Comparison of ENCODE assay signal across 25 cellular contexts in the genomic region with DNA sequence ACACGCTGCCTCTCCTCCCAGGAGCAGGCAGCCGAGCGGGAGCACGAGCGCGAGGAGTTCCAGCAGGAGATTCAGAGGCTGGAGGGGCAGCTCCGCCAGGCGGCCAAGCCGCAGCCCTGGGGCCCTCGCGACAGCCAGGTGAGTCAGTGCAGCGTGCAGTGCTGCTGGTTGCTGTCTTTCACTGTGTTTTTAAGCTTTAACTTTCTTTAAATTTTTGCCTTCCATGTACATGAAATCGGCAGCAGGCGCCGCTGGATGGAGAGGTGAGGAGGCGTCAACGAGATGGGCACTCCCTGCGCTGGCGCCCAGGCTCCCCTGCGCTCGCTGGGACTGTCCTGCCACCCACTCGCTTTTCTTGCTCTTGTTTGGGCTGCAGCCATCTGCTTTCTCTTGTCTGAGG.
"Had no signal": no experiment of that assay in that cellular context is flagged by ENCODE, and none has a peak within 500 bp of the region (broad histone marks: within the 10 kb centered on the region; RNA-seq: fewer than 3 reads in every experiment).

No MANE protein-coding gene starts in this region.

- DNase-seq: central memory CD4-positive, alpha-beta T cell; colonic mucosa; effector CD8-positive, alpha-beta T cell; erythroblast; esophagus squamous epithelium; foreskin melanocyte; kidney; retina; small intestine; stimulated activated CD4-positive, alpha-beta T cell treated with anti-CD3 and anti-CD28 coated beads, Interleukin-15, amount 100 ng/mL, for 24 hours; stimulated activated CD4-positive, alpha-beta T cell treated with anti-CD3 and anti-CD28 coated beads, Interleukin-2, amount 100 ng/mL, for 48 hours; stimulated activated naive B cell treated with anti-CD40 and anti-IgM and Interleukin-4, amounts not matched to agents 10 μg/mL and 1 μg/mL and 100 μg/mL, for 72 hours; upper lobe of left lung had no signal

- H3K27me3 ChIP-seq: colonic mucosa, esophagus squamous epithelium, left lung, neutrophil, right lobe of liver, tibial nerve, upper lobe of left lung had no signal

- H3K9me3 ChIP-seq: colonic mucosa, esophagus squamous epithelium, left lung, lower lobe of right lung, neutrophil, right lobe of liver, thoracic aorta, tibial nerve, upper lobe of left lung had no signal

- H3K27ac Mint-ChIP-seq: dendritic cell treated with granulocyte-macrophage colony-stimulating factor and Interleukin-4, amounts not matched to agents 40 ng/mL and 50 ng/mL, for 4 days; natural killer cell treated with Interleukin-12 subunit alpha and Interleukin-12 subunit beta and Interleukin-15 and Interleukin-18, amount 100 ng/mL, for 72 hours; stimulated activated naive B cell treated with anti-CD40 and anti-IgM and Interleukin-4, amounts not matched to agents 10 μg/mL and 1 μg/mL and 100 μg/mL, for 72 hours; stimulated activated naive CD8-positive, alpha-beta T cell treated with anti-CD3 and anti-CD28 coated beads, Interleukin-15, Interleukin-2, amounts not matched to agents 100 ng/mL and 50 ng/mL, for 24 hours had no signal

- H3K4me3 ChIP-seq: colonic mucosa, esophagus squamous epithelium, left lung, lower lobe of right lung, right lobe of liver, thoracic aorta, tibial nerve, upper lobe of left lung had no signal

- H3K4me1 ChIP-seq: colonic mucosa, left lung, lower lobe of right lung, upper lobe of left lung had no signal

- H3K9me3 Mint-ChIP-seq: dendritic cell treated with granulocyte-macrophage colony-stimulating factor and Interleukin-4, amounts not matched to agents 40 ng/mL and 50 ng/mL, for 4 days; natural killer cell treated with Interleukin-12 subunit alpha and Interleukin-12 subunit beta and Interleukin-15 and Interleukin-18, amount 100 ng/mL, for 72 hours; neural crest cell had no signal

- H3K27ac ChIP-seq: colonic mucosa, esophagus squamous epithelium, left lung, lower lobe of right lung, neutrophil, right lobe of liver, thoracic aorta, tibial nerve, upper lobe of left lung had no signal

- ATAC-seq: left lung; lower lobe of right lung; natural killer cell treated with Interleukin-12 subunit alpha and Interleukin-12 subunit beta and Interleukin-15 and Interleukin-18, amount 100 ng/mL, for 72 hours; right lobe of liver; stimulated activated naive B cell treated with anti-CD40 and anti-IgM and Interleukin-4, amounts not matched to agents 10 μg/mL and 1 μg/mL and 100 μg/mL, for 72 hours had no signal

- H3K4me1 Mint-ChIP-seq: stimulated activated naive B cell treated with anti-CD40 and anti-IgM and Interleukin-4, amounts not matched to agents 10 μg/mL and 1 μg/mL and 100 μg/mL, for 72 hours had no signal

- H3K4me3 Mint-ChIP-seq: dendritic cell treated with granulocyte-macrophage colony-stimulating factor and Interleukin-4, amounts not matched to agents 40 ng/mL and 50 ng/mL, for 4 days; natural killer cell treated with Interleukin-12 subunit alpha and Interleukin-12 subunit beta and Interleukin-15 and Interleukin-18, amount 100 ng/mL, for 72 hours; neural crest cell; stimulated activated naive B cell treated with anti-CD40 and anti-IgM and Interleukin-4, amounts not matched to agents 10 μg/mL and 1 μg/mL and 100 μg/mL, for 72 hours; stimulated activated naive CD8-positive, alpha-beta T cell treated with anti-CD3 and anti-CD28 coated beads, Interleukin-15, Interleukin-2, amounts not matched to agents 100 ng/mL and 50 ng/mL, for 24 hours had no signal

- FAIRE-seq: endometrium, kidney, small intestine, urothelium cell line had no signal

- H3K27me3 Mint-ChIP-seq: dendritic cell treated with granulocyte-macrophage colony-stimulating factor and Interleukin-4, amounts not matched to agents 40 ng/mL and 50 ng/mL, for 4 days; natural killer cell treated with Interleukin-12 subunit alpha and Interleukin-12 subunit beta and Interleukin-15 and Interleukin-18, amount 100 ng/mL, for 72 hours; stimulated activated naive B cell treated with anti-CD40 and anti-IgM and Interleukin-4, amounts not matched to agents 10 μg/mL and 1 μg/mL and 100 μg/mL, for 72 hours; stimulated activated naive CD8-positive, alpha-beta T cell treated with anti-CD3 and anti-CD28 coated beads, Interleukin-15, Interleukin-2, amounts not matched to agents 100 ng/mL and 50 ng/mL, for 24 hours had no signal
